Comparison of ENCODE assay signal across 27 cellular contexts in genomic region chr18:47110875-47111274, GRCh38. TPM values are rescaled to one million over a fixed set of nuclear protein-coding genes. Genes with fewer than 3 reads are reported as not detected.
DNase-seq lines count a peak whose midpoint lies in the region; ATAC-seq, FAIRE-seq and TF ChIP-seq lines count a peak whose summit lies in the region.
"Had no signal": no experiment of that assay in that cellular context is flagged by ENCODE, and none has a peak within 500 bp of the region (broad histone marks: within the 10 kb centered on the region; RNA-seq: fewer than 3 reads in every experiment).

No MANE protein-coding gene starts in this region.

- H3K9me3 ChIP-seq in body of pancreas (no peaks in the 10 kb centered on the region), pancreas (no peaks in the 10 kb centered on the region)
- H3K9me3 ChIP-seq: BE2C, BLaER1 had no signal

- TF ChIP-seq CTCF in body of pancreas (IDR thresholded peaks at IDR 0.05), result no peak
- TF ChIP-seq CTCF in pancreas (IDR thresholded peaks at IDR 0.05), result no peak
- TF ChIP-seq CTCF in GM13976 (IDR thresholded peaks at IDR 0.05; ENCODE audit: borderline replicate concordance, control extremely low read depth, extremely low read depth, insufficient read depth, missing control alignments), result no peak

- no peak for TF ChIP-seq POLR2A in body of pancreas (IDR thresholded peaks at IDR 0.05)

- intact Hi-C loops in body of pancreas (cut with DNase I) (no loop called here), pancreas (cut with DNase I) (no loop called here)

- no peak for FAIRE-seq in pancreas (lab: Jason Lieb, UNC)
- FAIRE-seq: A204.1, GM12891, GM18507 had no signal

- H3K36me3 ChIP-seq in body of pancreas (replicated peaks in 1 of 2; ENCODE audit: insufficient read depth in 1 of 2, low read depth in 2 of 2) (peaks cover 0 to 16% of the 10 kb centered on the region in 2 donors), pancreas (peaks cover 0 to 13% (median 0%) of the 10 kb centered on the region in 3 donors)
- H3K36me3 ChIP-seq: BE2C had no signal

- in situ Hi-C loops in GM13976 (cut with MboI; ENCODE audit: low sequenced_read_pairs, unreplicated experiment), result no loop called here

- no peak for DNase-seq in body of pancreas
- peak; percentile 20 for DNase-seq in medulla oblongata (ENCODE audit: extremely low spot score)
- DNase-seq in pancreas, result no peak
- peak; percentile 3 for DNase-seq in putamen (ENCODE audit: low spot score)
- DNase-seq in retina, result no peak
- DNase-seq in GM13976 (ENCODE audit: low spot score), result no peak
- DNase-seq: 8988T; ACHN; BE2C; C1 segment of cervical spinal cord; CD4-positive, alpha-beta memory T cell; CD4-positive, CD25-positive, alpha-beta regulatory T cell; CD8-positive, alpha-beta memory T cell; COR-L47; DMS 273 treated with DMSO at 0.1 percent for 48 hours; DMS153; DMS53; DMS79; DND-41; EL; GDM1 had no signal

- H3K4me3 ChIP-seq in body of pancreas (no peak overlapping the region), pancreas (no peak overlapping the region)
- H3K4me3 ChIP-seq: BLaER1 had no signal

- no peaks in the 10 kb centered on the region for H3K27me3 ChIP-seq in body of pancreas
- no peaks in the 10 kb centered on the region for H3K27me3 ChIP-seq in pancreas
- H3K27me3 ChIP-seq: BE2C, BLaER1 had no signal

- H3K27ac ChIP-seq in body of pancreas, result peak overlapping the region in 3 of 4 donors; percentile 34 to 63 (median 42)
- H3K27ac ChIP-seq in pancreas, result peak overlapping the region in 1 of 4 donors; percentile 22
- H3K27ac ChIP-seq: BLaER1 had no signal

- ATAC-seq in body of pancreas, result no peak
- peak in 3 of 4 donors; percentile 58 to 80 (median 64) for ATAC-seq in pancreas
- ATAC-seq in HG03039 (IDR thresholded peaks at IDR 0.05; ENCODE audit: unreplicated experiment), result no peak
- ATAC-seq in HG03108 (IDR thresholded peaks at IDR 0.05; ENCODE audit: unreplicated experiment), result no peak

- peaks cover 46% of the 10 kb centered on the region for H3K4me1 ChIP-seq in body of pancreas
- no peaks in the 10 kb centered on the region for H3K4me1 ChIP-seq in pancreas
- H3K4me1 ChIP-seq: BE2C, BLaER1 had no signal

- WGBS in body of pancreas, 2 donors, result 57 to 68% methylated on average over 4 of the region's 4 CpGs
- WGBS in pancreas, 2 donors, result 65 to 67% methylated on average over 4 of the region's 4 CpGs

RNA-seq across cellular contexts. Expression of gene HDHD2, which starts 39.4 kb away (rescaled TPM):
- 10 to 100 TPM; 22.8 to 24.1 TPM for total RNA-seq in body of pancreas
- 10 to 100 TPM; 20.7 to 28.0 (median 22.0) TPM for total RNA-seq in pancreas
- 10 to 100 TPM; 12.7 to 27.0 TPM for polyA plus RNA-seq in pancreas

Comparison
In these comparisons a context has a peak if more than half of its experiments do, and no peak if none do; other contexts are left out.
1. ATAC-seq: peak in pancreas (3 of 4); none in body of pancreas (single experiment), HG03039 (single experiment) and HG03108 (single experiment).
2. DNase-seq: peak in medulla oblongata (single experiment) and putamen (single experiment); none in body of pancreas (0 of 4), pancreas (0 of 6), retina (single experiment) and GM13976 (single experiment).